16 cellular contexts compared by ENCODE assay signal in the genomic region with DNA sequence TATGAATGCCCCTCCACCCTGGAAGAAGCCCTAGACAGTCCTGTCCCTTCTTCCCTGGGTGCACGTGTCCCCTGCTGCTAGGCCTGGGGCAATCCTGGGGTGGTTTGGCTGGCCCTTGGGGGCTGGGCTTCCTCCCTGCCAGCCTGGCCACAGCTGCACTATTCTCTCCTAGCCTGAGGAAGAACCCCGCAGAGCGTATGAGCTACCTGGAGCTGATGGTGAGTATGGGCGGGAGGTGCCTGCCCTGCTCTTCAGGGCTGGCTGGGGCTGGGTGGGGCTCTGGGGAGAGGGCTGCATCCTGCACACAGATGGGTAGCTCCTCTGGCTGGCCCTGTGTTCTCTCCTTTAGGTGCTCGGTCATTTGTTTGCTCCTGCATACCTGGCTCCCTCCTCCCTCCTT.
"Had no signal": no experiment of that assay in that cellular context is flagged by ENCODE, and none has a peak within 500 bp of the region (broad histone marks: within the 10 kb centered on the region; RNA-seq: fewer than 3 reads in every experiment).

No MANE protein-coding gene starts in this region.

- H3K27me3 Mint-ChIP-seq: activated CD8-positive, alpha-beta T cell treated with anti-CD3 and anti-CD28 coated beads for 36 hours; activated naive CD8-positive, alpha-beta T cell treated with anti-CD3 and anti-CD28 coated beads, Interleukin-2, amount 10 ng/mL, durations not matched to agents 7 days and 5 days had no signal

- ATAC-seq: activated CD8-positive, alpha-beta T cell treated with anti-CD3 and anti-CD28 coated beads for 36 hours had no signal

- H3K9me3 Mint-ChIP-seq: neural crest cell had no signal

- H3K4me1 ChIP-seq: breast epithelium, uterus had no signal

- H3K36me3 ChIP-seq: breast epithelium, ovary, uterus had no signal

- DNase-seq: activated CD4-positive, CD25-positive, alpha-beta regulatory T cell; activated CD8-positive, alpha-beta T cell treated with anti-CD3 and anti-CD28 coated beads for 36 hours; activated naive CD8-positive, alpha-beta T cell treated with anti-CD3 and anti-CD28 coated beads, Interleukin-2, amount 10 ng/mL, durations not matched to agents 7 days and 5 days; anterior cingulate cortex; effector memory CD4-positive, alpha-beta T cell; erythroblast; retina; small intestine; stimulated activated CD4-positive, alpha-beta T cell treated with anti-CD3 and anti-CD28 coated beads, Interleukin-1b, Interleukin-23, amount 100 ng/mL, for 48 hours; stimulated activated naive CD4-positive, alpha-beta T cell treated with Interleukin-2 at 50 U/mL for 16 hours; T-helper 2 cell had no signal

- H3K4me3 ChIP-seq: breast epithelium, ovary, thoracic aorta, uterus had no signal

- H3K9me3 ChIP-seq: ovary, thoracic aorta had no signal

- H3K4me1 Mint-ChIP-seq: neural crest cell had no signal

- H3K4me3 Mint-ChIP-seq: activated CD8-positive, alpha-beta T cell treated with anti-CD3 and anti-CD28 coated beads for 36 hours; activated naive CD8-positive, alpha-beta T cell treated with anti-CD3 and anti-CD28 coated beads, Interleukin-2, amount 10 ng/mL, durations not matched to agents 7 days and 5 days had no signal

- H3K27ac ChIP-seq: breast epithelium, ovary, thoracic aorta, uterus had no signal

- H3K27ac Mint-ChIP-seq: activated CD8-positive, alpha-beta T cell treated with anti-CD3 and anti-CD28 coated beads for 36 hours; activated naive CD8-positive, alpha-beta T cell treated with anti-CD3 and anti-CD28 coated beads, Interleukin-2, amount 10 ng/mL, durations not matched to agents 7 days and 5 days had no signal

- H3K27me3 ChIP-seq: breast epithelium, ovary, uterus had no signal
